In genomic region chr10:109852004-109852717, GRCh38 we compare ENCODE assay signal across 8 cellular contexts.
A peak's percentile ranks its signal among the peaks of the same experiment; 100 is the strongest.
DNase-seq lines count a peak whose midpoint lies in the region; ATAC-seq and TF ChIP-seq lines count a peak whose summit lies in the region.

No MANE protein-coding gene starts in this region.

- H3K9ac ChIP-seq in endodermal cell (ENCODE audit: extremely low read depth, low read length, poor library complexity, severe bottlenecking), result no peak overlapping the region

- intact Hi-C loops in CD14-positive monocyte (cut with micrococcal nuclease), result no loop called here

- H3K27me3 ChIP-seq in endodermal cell (ENCODE audit: control insufficient read depth, insufficient read depth, low read length, poor library complexity, severe bottlenecking), result peaks cover 9% of the 10 kb centered on the region

- H3K27ac ChIP-seq in endodermal cell (ENCODE audit: low read depth, low read length), result no peak overlapping the region

- H3K4me3 ChIP-seq in endodermal cell (ENCODE audit: low read length), result no peak overlapping the region

- H3K36me3 Mint-ChIP-seq in CD14-positive monocyte (no peaks in the 10 kb centered on the region), endodermal cell (ENCODE audit: low read depth) (no peaks in the 10 kb centered on the region)

- TF ChIP-seq CTCF in CD14-positive monocyte (IDR thresholded peaks at IDR 0.05) (peak; percentile 89), endodermal cell (conservative IDR thresholded peaks at IDR 0.05) (peak; percentile 96)

- ATAC-seq in GM19351 (IDR thresholded peaks at IDR 0.05; ENCODE audit: unreplicated experiment) (peak; percentile 97), HG03442 (IDR thresholded peaks at IDR 0.05; ENCODE audit: unreplicated experiment) (peak; percentile 92)

- no peaks in the 10 kb centered on the region for H3K4me1 ChIP-seq in endodermal cell (ENCODE audit: control insufficient read depth, insufficient read depth, low read length)

- H3K4me3 Mint-ChIP-seq in CD14-positive monocyte, result peak overlapping the region in 1 of 2 donors; percentile 5
- no peak overlapping the region for H3K4me3 Mint-ChIP-seq in endodermal cell

- no peaks in the 10 kb centered on the region for H3K36me3 ChIP-seq in endodermal cell (ENCODE audit: control insufficient read depth, insufficient read depth, low read length)

- no peaks in the 10 kb centered on the region for H3K9me3 ChIP-seq in endodermal cell (ENCODE audit: control insufficient read depth, low read length)

- 44 to 56% methylated on average over 12 to 15 of the region's 15 CpGs for WGBS in endodermal cell (ENCODE audit: insufficient coverage in 1 of 2, insufficient read length in 1 of 2), 2 experiments

- peaks cover 5 to 11% (median 8%) of the 10 kb centered on the region in 3 donors for H3K27me3 Mint-ChIP-seq in CD14-positive monocyte (ENCODE audit: low read depth in 3 of 3)
- peaks cover 7% of the 10 kb centered on the region for H3K27me3 Mint-ChIP-seq in endodermal cell (ENCODE audit: insufficient read depth)

- H3K27ac Mint-ChIP-seq in CD14-positive monocyte (no peak overlapping the region), endodermal cell (no peak overlapping the region)

- H3K4me1 Mint-ChIP-seq in CD14-positive monocyte (peaks cover 6% of the 10 kb centered on the region), endodermal cell (peaks cover 8% of the 10 kb centered on the region)

- peak; percentile 57 for DNase-seq in CD14-positive monocyte (ENCODE audit: low spot score)
- peak; percentile 21 for DNase-seq in NCI-H82 treated with DMSO at 0.1 percent for 48 hours (lab: John Stamatoyannopoulos, UW; ENCODE audit: unreplicated experiment)
- DNase-seq in activated CD8-positive, alpha-beta memory T cell treated with anti-CD3 and anti-CD28 coated beads for 24 hours, result peak; percentile 88
- DNase-seq in endodermal cell, result peak; percentile 95
- DNase-seq in middle frontal gyrus (ENCODE audit: extremely low spot score, low spot score), result peak; percentile 79
- peak; percentile 19 to 53 for DNase-seq in stimulated activated CD8-positive, alpha-beta memory T cell treated with anti-CD3 and anti-CD28 coated beads, Interleukin-4, amount 100 ng/mL, for 1 hour (ENCODE audit: low read depth in 2 of 2, low spot score in 1 of 2)

- H3K9me3 Mint-ChIP-seq in CD14-positive monocyte (no peaks in the 10 kb centered on the region), endodermal cell (no peaks in the 10 kb centered on the region)

Comparison
In these comparisons a context has a peak if more than half of its experiments do, and no peak if none do; other contexts are left out.
1. DNase-seq: peak in every context shown above with its lines; median percentile 95 in endodermal cell; 88 in activated CD8-positive, alpha-beta memory T cell treated with anti-CD3 and anti-CD28 coated beads for 24 hours; 79 in middle frontal gyrus; 57 in CD14-positive monocyte; 36 in stimulated activated CD8-positive, alpha-beta memory T cell treated with anti-CD3 and anti-CD28 coated beads, Interleukin-4, amount 100 ng/mL, for 1 hour; 21 in NCI-H82 treated with DMSO at 0.1 percent for 48 hours.